ENCODE assay signal across 8 cellular contexts in genomic region chr2:241508240-241508509, GRCh38. TPM values are rescaled to one million over a fixed set of nuclear protein-coding genes. Genes with fewer than 3 reads are reported as not detected.
DNase-seq lines count a peak whose midpoint lies in the region; ATAC-seq and TF ChIP-seq lines count a peak whose summit lies in the region.

No MANE protein-coding gene starts in this region.

- H3K9me3 Mint-ChIP-seq in CD4-positive, CD25-positive, alpha-beta regulatory T cell, result peaks cover 0 to 2% (median 0%) of the 10 kb centered on the region in 7 donors

- TF ChIP-seq CTCF in astrocyte of the cerebellum (IDR thresholded peaks at IDR 0.05; ENCODE audit: low read depth, low read length, missing control alignments) (no peak), left lung (IDR thresholded peaks at IDR 0.05) (no peak), testis (IDR thresholded peaks at IDR 0.05) (no peak)

- no peaks in the 10 kb centered on the region for H3K36me3 Mint-ChIP-seq in CD4-positive, CD25-positive, alpha-beta regulatory T cell

- no peak for TF ChIP-seq POLR2A in testis (IDR thresholded peaks at IDR 0.05)

- no peaks in the 10 kb centered on the region for H3K27me3 ChIP-seq in CD4-positive, CD25-positive, alpha-beta regulatory T cell (ENCODE audit: control insufficient read depth, insufficient read depth, low read length)
- H3K27me3 ChIP-seq in left lung (peaks cover 0 to 8% of the 10 kb centered on the region in 2 donors), testis (no peaks in the 10 kb centered on the region)

- peaks cover 26% of the 10 kb centered on the region for H3K4me1 ChIP-seq in CD4-positive, CD25-positive, alpha-beta regulatory T cell (ENCODE audit: control insufficient read depth, insufficient read depth, low read length, poor library complexity, severe bottlenecking)
- H3K4me1 ChIP-seq in left lung (peaks cover 16 to 30% of the 10 kb centered on the region in 2 donors), testis (peaks cover 21% of the 10 kb centered on the region)

- H3K27ac ChIP-seq in CD4-positive, CD25-positive, alpha-beta regulatory T cell (ENCODE audit: insufficient read depth, low read length, poor library complexity, severe bottlenecking), result peak overlapping the region; percentile 79
- H3K27ac ChIP-seq in left lung (peak overlapping the region; percentile 70 to 81), testis (peak overlapping the region; percentile 67 to 84)

- no peaks in the 10 kb centered on the region for H3K36me3 ChIP-seq in CD4-positive, CD25-positive, alpha-beta regulatory T cell (ENCODE audit: control insufficient read depth, insufficient read depth, low read length)
- no peaks in the 10 kb centered on the region for H3K36me3 ChIP-seq in left lung
- no peaks in the 10 kb centered on the region for H3K36me3 ChIP-seq in testis (ENCODE audit: low read depth, missing control alignments)

- in situ Hi-C loops in astrocyte of the cerebellum (cut with HindIII; ENCODE audit: low sequenced_read_pairs), result no loop called here

- peak overlapping the region; percentile 85 to 90 (median 88) for H3K4me3 Mint-ChIP-seq in CD4-positive, CD25-positive, alpha-beta regulatory T cell

- peaks cover 0 to 44% (median 7%) of the 10 kb centered on the region in 4 donors for H3K4me1 Mint-ChIP-seq in CD4-positive, CD25-positive, alpha-beta regulatory T cell

- intact Hi-C loops in left lung (cut with DNase I), result no loop called here
- intact Hi-C loops in testis (cut with DNase I; ENCODE audit: low total_unique reads), result no loop called here

- WGBS in testis, 2 donors, result no CpG with 5 or more reads among the region's 35 CpGs

- H3K27me3 Mint-ChIP-seq in CD4-positive, CD25-positive, alpha-beta regulatory T cell, result peaks cover 11% of the 10 kb centered on the region

- no peaks in the 10 kb centered on the region for H3K9me3 ChIP-seq in CD4-positive, CD25-positive, alpha-beta regulatory T cell (ENCODE audit: control insufficient read depth in 2 of 2, low read length in 2 of 2)
- H3K9me3 ChIP-seq in left lung (no peaks in the 10 kb centered on the region), testis (no peaks in the 10 kb centered on the region)

- no peak for DNase-seq in CD4-positive, CD25-positive, alpha-beta regulatory T cell
- DNase-seq in HuH-7 (ENCODE audit: low spot score), result peak; percentile 70
- DNase-seq in astrocyte of the cerebellum (ENCODE audit: low read depth), result no peak
- DNase-seq in left lung, result no peak
- DNase-seq in testis, result peak; percentile 38
- DNase-seq in GOT3 (lab: John Stamatoyannopoulos, UW), result no peak
- no peak for DNase-seq in NCI-H226

- ATAC-seq in CD4-positive, CD25-positive, alpha-beta regulatory T cell (ENCODE audit: low read depth in 2 of 2), result peak; percentile 3
- ATAC-seq in GM19463 (IDR thresholded peaks at IDR 0.05; ENCODE audit: unreplicated experiment) (peak; percentile 23), left lung (peak; percentile 50)

- no peak overlapping the region for H3K27ac Mint-ChIP-seq in CD4-positive, CD25-positive, alpha-beta regulatory T cell

- H3K4me3 ChIP-seq in CD4-positive, CD25-positive, alpha-beta regulatory T cell (ENCODE audit: low read depth, low read length), result no peak overlapping the region
- H3K4me3 ChIP-seq in astrocyte of the cerebellum (ENCODE audit: low read depth, low read length) (peak overlapping the region; percentile 83), left lung (peak overlapping the region; percentile 64 to 86), testis (peak overlapping the region; percentile 83 to 98)

RNA-seq across cellular contexts. Expression of gene STK25, which starts 0.2 kb away (rescaled TPM):
- total RNA-seq in CD4-positive, CD25-positive, alpha-beta regulatory T cell, result 117 TPM
- 10 to 100 TPM; 79.7 to 99.6 (median 86.5) TPM for polyA plus RNA-seq in CD4-positive, CD25-positive, alpha-beta regulatory T cell
- total RNA-seq in left lung (100 to 1,000 TPM; 125 to 138 TPM), testis (100 to 1,000 TPM; 224 to 250 TPM)
- polyA plus RNA-seq in testis (ENCODE audit: insufficient read depth, low read depth, low replicate concordance), result 200 TPM

RNA-seq across cellular contexts. Expression of gene BOK, which starts 50.4 kb away (rescaled TPM):
- not detected for total RNA-seq in CD4-positive, CD25-positive, alpha-beta regulatory T cell
- polyA plus RNA-seq in CD4-positive, CD25-positive, alpha-beta regulatory T cell, result not detected
- total RNA-seq in left lung (10 to 100 TPM; 34.9 to 66.5 TPM), testis (10 to 100 TPM; 52.0 to 62.7 TPM)
- 20.2 TPM for polyA plus RNA-seq in testis (ENCODE audit: insufficient read depth, low read depth, low replicate concordance)

Comparison
In these comparisons a context has a peak if more than half of its experiments do, and no peak if none do; other contexts are left out.
1. DNase-seq: peak in HuH-7 (single experiment) and testis (single experiment); none in CD4-positive, CD25-positive, alpha-beta regulatory T cell (0 of 3), astrocyte of the cerebellum (single experiment), left lung (0 of 2), GOT3 (single experiment) and NCI-H226 (single experiment).
2. RNA of gene BOK, which starts 50.4 kb away (total RNA-seq): 34.9 to 66.5 TPM in left lung and 52.0 to 62.7 TPM in testis; not detected in CD4-positive, CD25-positive, alpha-beta regulatory T cell (single experiment); every median in the first group is over 10 times any median in the second.
3. Peak in every context shown above with its lines, with median percentiles within 50 percentile points of each other: ATAC-seq and H3K27ac ChIP-seq.